ENCODE assay signal across 19 cellular contexts in the genomic region with DNA sequence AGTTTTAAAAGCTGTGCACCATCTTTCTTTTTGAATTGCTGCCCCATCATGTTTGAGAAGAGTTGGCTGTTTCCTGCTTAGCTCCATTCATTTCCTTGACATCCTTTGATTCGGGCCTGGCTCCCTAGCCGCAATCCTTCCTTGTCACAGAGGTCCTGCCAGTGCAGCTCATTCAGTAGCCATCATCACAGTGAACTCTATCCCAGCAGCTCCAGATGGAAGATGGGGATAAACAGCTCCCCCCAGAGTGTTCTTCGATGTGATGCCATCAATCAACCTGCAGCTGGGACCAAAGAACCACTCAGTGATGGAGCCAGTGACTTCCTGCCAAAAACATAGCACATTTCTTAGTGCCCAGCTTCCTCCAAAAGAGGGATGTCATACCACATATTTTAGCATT.
"Had no signal": no experiment of that assay in that cellular context is flagged by ENCODE, and none has a peak within 500 bp of the region (broad histone marks: within the 10 kb centered on the region; RNA-seq: fewer than 3 reads in every experiment).

No MANE protein-coding gene starts in this region.

- H3K4me3 Mint-ChIP-seq: activated naive CD4-positive, alpha-beta T cell treated with anti-CD3 and anti-CD28 coated beads, Interleukin-2, amount 50 U/mL, for 24 hours; activated T-cell treated with anti-CD3 and anti-CD28 coated beads, Interleukin-2, amount 50 U/mL, for 72 hours; endodermal cell; neural progenitor cell; stimulated activated naive CD8-positive, alpha-beta T cell treated with anti-CD3 and anti-CD28 coated beads, Interleukin-15, amount 100 ng/mL, for 72 hours; type B pancreatic cell had no signal

- H3K27me3 Mint-ChIP-seq: stimulated activated naive CD8-positive, alpha-beta T cell treated with anti-CD3 and anti-CD28 coated beads, Interleukin-15, amount 100 ng/mL, for 72 hours; type B pancreatic cell had no signal

- H3K36me3 Mint-ChIP-seq: activated naive CD4-positive, alpha-beta T cell treated with anti-CD3 and anti-CD28 coated beads, Interleukin-2, amount 50 U/mL, for 24 hours; neural progenitor cell; type B pancreatic cell had no signal

- H3K9me3 Mint-ChIP-seq: activated naive CD4-positive, alpha-beta T cell treated with anti-CD3 and anti-CD28 coated beads, Interleukin-2, amount 50 U/mL, for 24 hours; activated T-cell treated with anti-CD3 and anti-CD28 coated beads, Interleukin-2, amount 50 U/mL, for 72 hours; neural progenitor cell; stimulated activated naive CD8-positive, alpha-beta T cell treated with anti-CD3 and anti-CD28 coated beads, Interleukin-15, amount 100 ng/mL, for 72 hours; type B pancreatic cell had no signal

- H3K27ac ChIP-seq: adrenal gland, epithelial cell of prostate, foreskin keratinocyte, left ventricle myocardium inferior, neural progenitor cell, prostate gland, skin epidermis had no signal

- H3K4me1 ChIP-seq: adrenal gland, foreskin keratinocyte, left ventricle myocardium inferior, prostate gland had no signal

- H3K27me3 ChIP-seq: adrenal gland, dorsolateral prefrontal cortex, foreskin keratinocyte, neural progenitor cell had no signal

- H3K9me3 ChIP-seq: adrenal gland, left ventricle myocardium inferior, prostate gland had no signal

- H3K36me3 ChIP-seq: adrenal gland, left ventricle myocardium inferior, neural progenitor cell, prostate gland had no signal

- H3K4me1 Mint-ChIP-seq: activated naive CD4-positive, alpha-beta T cell treated with anti-CD3 and anti-CD28 coated beads, Interleukin-2, amount 50 U/mL, for 24 hours; stimulated activated naive CD8-positive, alpha-beta T cell treated with anti-CD3 and anti-CD28 coated beads, Interleukin-15, amount 100 ng/mL, for 72 hours had no signal

- H3K27ac Mint-ChIP-seq: activated naive CD4-positive, alpha-beta T cell treated with anti-CD3 and anti-CD28 coated beads, Interleukin-2, amount 50 U/mL, for 24 hours; activated T-cell treated with anti-CD3 and anti-CD28 coated beads, Interleukin-2, amount 50 U/mL, for 72 hours; endodermal cell; neural progenitor cell; stimulated activated naive CD8-positive, alpha-beta T cell treated with anti-CD3 and anti-CD28 coated beads, Interleukin-15, amount 100 ng/mL, for 72 hours; type B pancreatic cell had no signal

- DNase-seq: activated CD4-positive, CD25-positive, alpha-beta regulatory T cell treated with anti-CD3 and anti-CD28 coated beads, Interleukin-2, amount 50 U/mL, for 72 hours; activated CD8-positive, alpha-beta memory T cell treated with anti-CD3 and anti-CD28 coated beads for 24 hours; activated CD8-positive, alpha-beta memory T cell treated with anti-CD3 and anti-CD28 coated beads, Interleukin-2, amount 50 U/mL, for 48 hours; activated gamma-delta T cell; activated T-cell treated with anti-CD3 and anti-CD28 coated beads, Interleukin-2, amount 50 U/mL, for 72 hours; adrenal gland; endodermal cell; foreskin keratinocyte; left ventricle myocardium inferior; mammary epithelial cell; right cardiac atrium; stimulated activated naive CD8-positive, alpha-beta T cell treated with anti-CD3 and anti-CD28 coated beads, Interleukin-15, amount 100 ng/mL, for 72 hours had no signal

- ATAC-seq: activated T-cell treated with anti-CD3 and anti-CD28 coated beads, Interleukin-2, amount 50 U/mL, for 72 hours; foreskin keratinocyte; right cardiac atrium; stimulated activated naive CD8-positive, alpha-beta T cell treated with anti-CD3 and anti-CD28 coated beads, Interleukin-15, amount 100 ng/mL, for 72 hours had no signal

- H3K4me3 ChIP-seq: adrenal gland, dorsolateral prefrontal cortex, left ventricle myocardium inferior, neural progenitor cell, prostate gland, skin epidermis had no signal
